Comparison of ENCODE assay signal across 26 cellular contexts in genomic region chr3:23165571-23165970, GRCh38.
"Had no signal": no experiment of that assay in that cellular context is flagged by ENCODE, and none has a peak within 500 bp of the region (broad histone marks: within the 10 kb centered on the region; RNA-seq: fewer than 3 reads in every experiment).

No MANE protein-coding gene starts in this region.

- H3K9me3 ChIP-seq: adrenal gland, body of pancreas, breast epithelium, SJSA1, SK-N-SH had no signal

- H3K4me3 Mint-ChIP-seq: activated CD4-positive, alpha-beta T cell treated with anti-CD3 and anti-CD28 coated beads, Interleukin-2, amount 10 ng/mL, durations not matched to agents 24 days and 14 days; activated CD8-positive, alpha-beta T cell treated with anti-CD3 and anti-CD28 coated beads for 36 hours; activated naive CD4-positive, alpha-beta T cell treated with anti-CD3 and anti-CD28 coated beads for 36 hours; activated T-cell treated with anti-CD3 and anti-CD28 coated beads, Interleukin-2, amount 50 U/mL, for 24 hours; T-helper 1 cell treated with Interleukin-12 subunit alpha and Interleukin-12 subunit beta and Interleukin-4 antibody, amounts not matched to agents 30 μg/mL and 1 μg/mL, for 36 hours; T-helper 2 cell treated with Interferon-gamma antibody and Interleukin-4, amounts not matched to agents 5 μg/mL and 100 μg/mL, for 36 hours had no signal

- H3K27ac ChIP-seq: adrenal gland, body of pancreas, breast epithelium, PC-9, SJSA1 had no signal

- H3K9ac ChIP-seq: SK-N-SH had no signal

- H3K4me3 ChIP-seq: adrenal gland, body of pancreas, breast epithelium, PC-9, SJSA1 had no signal

- H2AFZ ChIP-seq: PC-9 had no signal

- H3K27me3 Mint-ChIP-seq: activated CD4-positive, alpha-beta T cell treated with anti-CD3 and anti-CD28 coated beads, Interleukin-2, amount 10 ng/mL, durations not matched to agents 24 days and 14 days; activated CD8-positive, alpha-beta T cell treated with anti-CD3 and anti-CD28 coated beads for 36 hours; activated T-cell treated with anti-CD3 and anti-CD28 coated beads, Interleukin-2, amount 50 U/mL, for 24 hours had no signal

- H3K27me3 ChIP-seq: adrenal gland, body of pancreas, breast epithelium, SJSA1 had no signal

- DNase-seq: activated CD4-positive, alpha-beta T cell treated with anti-CD3 and anti-CD28 coated beads, Interleukin-2, amount 10 ng/mL, durations not matched to agents 24 days and 14 days; activated CD4-positive, alpha-beta T cell treated with anti-CD3 and anti-CD28 coated beads, Interleukin-2, amount 50 U/mL, for 4 hours; activated CD8-positive, alpha-beta T cell treated with anti-CD3 and anti-CD28 coated beads for 36 hours; activated gamma-delta T cell treated with Interleukin-2 at 50 U/mL for 16 hours; activated naive CD4-positive, alpha-beta T cell treated with anti-CD3 and anti-CD28 coated beads for 36 hours; activated T-cell treated with anti-CD3 and anti-CD28 coated beads, Interleukin-2, amount 50 U/mL, for 24 hours; adrenal gland; body of pancreas; caudate nucleus; cerebellar nuclear complex; Karpas-422; NCI-H1048; NCI-H1436 treated with DMSO at 0.1 percent for 48 hours; NCI-H1694 treated with DMSO at 0.1 percent for 48 hours; NCI-H2029; NCI-H345; NCI-H524 treated with DMSO at 0.1 percent for 48 hours; NK-92 treated with Interleukin-12 subunit alpha and Interleukin-12 subunit beta, amount 100 ng/mL, for 24 hours; PC-9; SHP77 treated with DMSO at 0.1 percent for 48 hours; SK-N-SH had no signal

- H3K4me1 ChIP-seq: adrenal gland, body of pancreas, breast epithelium had no signal

- H3K4me2 ChIP-seq: PC-9, SK-N-SH had no signal

- ATAC-seq: activated CD8-positive, alpha-beta T cell treated with anti-CD3 and anti-CD28 coated beads for 36 hours; activated naive CD4-positive, alpha-beta T cell treated with anti-CD3 and anti-CD28 coated beads, Interleukin-2, amount 50 U/mL, for 72 hours had no signal

- H3K27ac Mint-ChIP-seq: activated CD4-positive, alpha-beta T cell treated with anti-CD3 and anti-CD28 coated beads, Interleukin-2, amount 10 ng/mL, durations not matched to agents 24 days and 14 days; activated CD8-positive, alpha-beta T cell treated with anti-CD3 and anti-CD28 coated beads for 36 hours; activated naive CD4-positive, alpha-beta T cell treated with anti-CD3 and anti-CD28 coated beads for 36 hours; activated naive CD4-positive, alpha-beta T cell treated with anti-CD3 and anti-CD28 coated beads, Interleukin-2, amount 50 U/mL, for 72 hours; activated T-cell treated with anti-CD3 and anti-CD28 coated beads, Interleukin-2, amount 50 U/mL, for 24 hours; T-helper 1 cell treated with Interleukin-12 subunit alpha and Interleukin-12 subunit beta and Interleukin-4 antibody, amounts not matched to agents 30 μg/mL and 1 μg/mL, for 36 hours; T-helper 2 cell treated with Interferon-gamma antibody and Interleukin-4, amounts not matched to agents 5 μg/mL and 100 μg/mL, for 36 hours had no signal

- H3K9me3 Mint-ChIP-seq: activated CD4-positive, alpha-beta T cell treated with anti-CD3 and anti-CD28 coated beads, Interleukin-2, amount 10 ng/mL, durations not matched to agents 24 days and 14 days; activated CD8-positive, alpha-beta T cell treated with anti-CD3 and anti-CD28 coated beads for 36 hours; T-helper 1 cell treated with Interleukin-12 subunit alpha and Interleukin-12 subunit beta and Interleukin-4 antibody, amounts not matched to agents 30 μg/mL and 1 μg/mL, for 36 hours; T-helper 2 cell treated with Interferon-gamma antibody and Interleukin-4, amounts not matched to agents 5 μg/mL and 100 μg/mL, for 36 hours had no signal

- H3K36me3 ChIP-seq: adrenal gland, breast epithelium, SJSA1 had no signal
